22 cellular contexts compared by ENCODE assay signal in the genomic region with DNA sequence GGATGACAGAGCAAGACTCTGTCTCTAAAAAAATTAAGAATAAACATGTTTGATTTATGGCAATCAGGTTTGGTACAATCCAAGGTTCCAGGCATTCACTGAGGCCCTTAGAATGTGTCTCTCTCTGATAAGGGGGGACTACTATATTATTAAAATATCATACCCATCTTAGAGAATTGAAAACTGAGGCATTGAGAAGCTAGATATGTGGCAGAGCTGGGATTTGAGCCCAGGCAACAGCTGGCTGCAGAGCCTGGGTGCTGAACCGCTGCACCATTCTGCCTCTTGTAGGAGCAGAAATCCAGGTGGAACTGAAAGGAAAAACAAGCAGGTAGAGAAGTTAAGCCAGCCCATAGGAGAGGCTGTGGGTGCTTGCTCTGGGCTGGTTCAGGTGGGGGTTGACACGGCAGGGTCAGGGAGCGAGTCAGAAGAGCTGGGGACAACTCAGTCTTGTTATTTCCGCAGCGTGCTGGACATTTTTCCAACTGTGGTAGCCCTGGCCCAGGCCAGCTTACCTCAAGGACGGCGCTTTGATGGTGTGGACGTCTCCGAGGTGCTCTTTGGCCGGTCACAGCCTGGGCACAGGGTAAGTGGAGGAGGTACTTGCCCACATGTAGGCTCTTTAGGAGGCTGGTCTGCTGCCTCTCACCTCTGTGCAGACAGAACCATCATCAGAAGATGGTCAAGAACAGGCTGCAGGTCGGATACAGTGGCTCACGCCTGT.
"Had no signal": no experiment of that assay in that cellular context is flagged by ENCODE, and none has a peak within 500 bp of the region (broad histone marks: within the 10 kb centered on the region; RNA-seq: fewer than 3 reads in every experiment).

No MANE protein-coding gene starts in this region.

- H3K27ac ChIP-seq: epithelial cell of prostate, foreskin keratinocyte, left ventricle myocardium inferior, lower lobe of right lung, neural progenitor cell, ovary, testis, tibial nerve had no signal

- H3K27ac Mint-ChIP-seq: natural killer cell treated with Interleukin-12 subunit alpha and Interleukin-12 subunit beta and Interleukin-15 and Interleukin-18, amount 100 ng/mL, for 72 hours; neural progenitor cell; progenitor cell of endocrine pancreas; stimulated activated naive B cell treated with anti-CD40 and anti-IgM and Interleukin-4, amounts not matched to agents 10 μg/mL and 1 μg/mL and 100 μg/mL, for 72 hours; stimulated activated naive CD8-positive, alpha-beta T cell treated with anti-CD3 and anti-CD28 coated beads, Interleukin-15, amount 100 ng/mL, for 72 hours had no signal

- DNase-seq: effector memory CD4-positive, alpha-beta T cell; foreskin keratinocyte; kidney; left cardiac atrium; left ventricle myocardium inferior; lower lobe of right lung; mesenchymal stem cell; midbrain; nucleus accumbens; stimulated activated CD4-positive, alpha-beta T cell treated with anti-CD3 and anti-CD28 coated beads, Interleukin-2, amount 100 ng/mL, for 24 hours; stimulated activated CD4-positive, alpha-beta T cell treated with anti-CD3 and anti-CD28 coated beads, Interleukin-4, amount 100 ng/mL, for 4 hours; stimulated activated naive B cell treated with anti-CD40 and anti-IgM and Interleukin-4, amounts not matched to agents 10 μg/mL and 1 μg/mL and 100 μg/mL, for 72 hours; stimulated activated naive CD8-positive, alpha-beta T cell treated with anti-CD3 and anti-CD28 coated beads, Interleukin-15, amount 100 ng/mL, for 72 hours; testis had no signal

- H3K4me2 ChIP-seq: neural progenitor cell had no signal

- H3K27me3 ChIP-seq: foreskin keratinocyte, neural progenitor cell, ovary, testis, tibial nerve had no signal

- H3K4me3 Mint-ChIP-seq: natural killer cell treated with Interleukin-12 subunit alpha and Interleukin-12 subunit beta and Interleukin-15 and Interleukin-18, amount 100 ng/mL, for 72 hours; neural progenitor cell; stimulated activated naive B cell treated with anti-CD40 and anti-IgM and Interleukin-4, amounts not matched to agents 10 μg/mL and 1 μg/mL and 100 μg/mL, for 72 hours; stimulated activated naive CD8-positive, alpha-beta T cell treated with anti-CD3 and anti-CD28 coated beads, Interleukin-15, amount 100 ng/mL, for 72 hours had no signal

- H3K9me3 ChIP-seq: lower lobe of right lung, ovary, testis had no signal

- H3K9ac ChIP-seq: neural progenitor cell had no signal

- H3K27me3 Mint-ChIP-seq: natural killer cell treated with Interleukin-12 subunit alpha and Interleukin-12 subunit beta and Interleukin-15 and Interleukin-18, amount 100 ng/mL, for 72 hours; stimulated activated naive B cell treated with anti-CD40 and anti-IgM and Interleukin-4, amounts not matched to agents 10 μg/mL and 1 μg/mL and 100 μg/mL, for 72 hours; stimulated activated naive CD8-positive, alpha-beta T cell treated with anti-CD3 and anti-CD28 coated beads, Interleukin-15, amount 100 ng/mL, for 72 hours had no signal

- FAIRE-seq: kidney had no signal

- H3K36me3 ChIP-seq: lower lobe of right lung, neural progenitor cell, ovary had no signal

- ATAC-seq: foreskin keratinocyte; left cardiac atrium; lower lobe of right lung; natural killer cell treated with Interleukin-12 subunit alpha and Interleukin-12 subunit beta and Interleukin-15 and Interleukin-18, amount 100 ng/mL, for 72 hours; sciatic nerve; stimulated activated naive B cell treated with anti-CD40 and anti-IgM and Interleukin-4, amounts not matched to agents 10 μg/mL and 1 μg/mL and 100 μg/mL, for 72 hours; stimulated activated naive CD8-positive, alpha-beta T cell treated with anti-CD3 and anti-CD28 coated beads, Interleukin-15, amount 100 ng/mL, for 72 hours had no signal

- H3K4me3 ChIP-seq: left ventricle myocardium inferior, lower lobe of right lung, neural progenitor cell, ovary, skin epidermis, testis, tibial nerve had no signal

- H3K4me1 ChIP-seq: foreskin keratinocyte had no signal

- H2AFZ ChIP-seq: neural progenitor cell had no signal

- H3K9me3 Mint-ChIP-seq: neural progenitor cell had no signal
